Comparison of ENCODE assay signal across 1 cellular context in genomic region chr7:66301249-66301648, GRCh38.
TF ChIP-seq lines count a peak whose summit lies in the region.

No MANE protein-coding gene starts in this region.

TF ChIP-seq in GM23338, 12 proteins besides CTCF, POLR2A, EP300 and RAD21 (continued from another document):
- TF ChIP-seq, protein P1, sequence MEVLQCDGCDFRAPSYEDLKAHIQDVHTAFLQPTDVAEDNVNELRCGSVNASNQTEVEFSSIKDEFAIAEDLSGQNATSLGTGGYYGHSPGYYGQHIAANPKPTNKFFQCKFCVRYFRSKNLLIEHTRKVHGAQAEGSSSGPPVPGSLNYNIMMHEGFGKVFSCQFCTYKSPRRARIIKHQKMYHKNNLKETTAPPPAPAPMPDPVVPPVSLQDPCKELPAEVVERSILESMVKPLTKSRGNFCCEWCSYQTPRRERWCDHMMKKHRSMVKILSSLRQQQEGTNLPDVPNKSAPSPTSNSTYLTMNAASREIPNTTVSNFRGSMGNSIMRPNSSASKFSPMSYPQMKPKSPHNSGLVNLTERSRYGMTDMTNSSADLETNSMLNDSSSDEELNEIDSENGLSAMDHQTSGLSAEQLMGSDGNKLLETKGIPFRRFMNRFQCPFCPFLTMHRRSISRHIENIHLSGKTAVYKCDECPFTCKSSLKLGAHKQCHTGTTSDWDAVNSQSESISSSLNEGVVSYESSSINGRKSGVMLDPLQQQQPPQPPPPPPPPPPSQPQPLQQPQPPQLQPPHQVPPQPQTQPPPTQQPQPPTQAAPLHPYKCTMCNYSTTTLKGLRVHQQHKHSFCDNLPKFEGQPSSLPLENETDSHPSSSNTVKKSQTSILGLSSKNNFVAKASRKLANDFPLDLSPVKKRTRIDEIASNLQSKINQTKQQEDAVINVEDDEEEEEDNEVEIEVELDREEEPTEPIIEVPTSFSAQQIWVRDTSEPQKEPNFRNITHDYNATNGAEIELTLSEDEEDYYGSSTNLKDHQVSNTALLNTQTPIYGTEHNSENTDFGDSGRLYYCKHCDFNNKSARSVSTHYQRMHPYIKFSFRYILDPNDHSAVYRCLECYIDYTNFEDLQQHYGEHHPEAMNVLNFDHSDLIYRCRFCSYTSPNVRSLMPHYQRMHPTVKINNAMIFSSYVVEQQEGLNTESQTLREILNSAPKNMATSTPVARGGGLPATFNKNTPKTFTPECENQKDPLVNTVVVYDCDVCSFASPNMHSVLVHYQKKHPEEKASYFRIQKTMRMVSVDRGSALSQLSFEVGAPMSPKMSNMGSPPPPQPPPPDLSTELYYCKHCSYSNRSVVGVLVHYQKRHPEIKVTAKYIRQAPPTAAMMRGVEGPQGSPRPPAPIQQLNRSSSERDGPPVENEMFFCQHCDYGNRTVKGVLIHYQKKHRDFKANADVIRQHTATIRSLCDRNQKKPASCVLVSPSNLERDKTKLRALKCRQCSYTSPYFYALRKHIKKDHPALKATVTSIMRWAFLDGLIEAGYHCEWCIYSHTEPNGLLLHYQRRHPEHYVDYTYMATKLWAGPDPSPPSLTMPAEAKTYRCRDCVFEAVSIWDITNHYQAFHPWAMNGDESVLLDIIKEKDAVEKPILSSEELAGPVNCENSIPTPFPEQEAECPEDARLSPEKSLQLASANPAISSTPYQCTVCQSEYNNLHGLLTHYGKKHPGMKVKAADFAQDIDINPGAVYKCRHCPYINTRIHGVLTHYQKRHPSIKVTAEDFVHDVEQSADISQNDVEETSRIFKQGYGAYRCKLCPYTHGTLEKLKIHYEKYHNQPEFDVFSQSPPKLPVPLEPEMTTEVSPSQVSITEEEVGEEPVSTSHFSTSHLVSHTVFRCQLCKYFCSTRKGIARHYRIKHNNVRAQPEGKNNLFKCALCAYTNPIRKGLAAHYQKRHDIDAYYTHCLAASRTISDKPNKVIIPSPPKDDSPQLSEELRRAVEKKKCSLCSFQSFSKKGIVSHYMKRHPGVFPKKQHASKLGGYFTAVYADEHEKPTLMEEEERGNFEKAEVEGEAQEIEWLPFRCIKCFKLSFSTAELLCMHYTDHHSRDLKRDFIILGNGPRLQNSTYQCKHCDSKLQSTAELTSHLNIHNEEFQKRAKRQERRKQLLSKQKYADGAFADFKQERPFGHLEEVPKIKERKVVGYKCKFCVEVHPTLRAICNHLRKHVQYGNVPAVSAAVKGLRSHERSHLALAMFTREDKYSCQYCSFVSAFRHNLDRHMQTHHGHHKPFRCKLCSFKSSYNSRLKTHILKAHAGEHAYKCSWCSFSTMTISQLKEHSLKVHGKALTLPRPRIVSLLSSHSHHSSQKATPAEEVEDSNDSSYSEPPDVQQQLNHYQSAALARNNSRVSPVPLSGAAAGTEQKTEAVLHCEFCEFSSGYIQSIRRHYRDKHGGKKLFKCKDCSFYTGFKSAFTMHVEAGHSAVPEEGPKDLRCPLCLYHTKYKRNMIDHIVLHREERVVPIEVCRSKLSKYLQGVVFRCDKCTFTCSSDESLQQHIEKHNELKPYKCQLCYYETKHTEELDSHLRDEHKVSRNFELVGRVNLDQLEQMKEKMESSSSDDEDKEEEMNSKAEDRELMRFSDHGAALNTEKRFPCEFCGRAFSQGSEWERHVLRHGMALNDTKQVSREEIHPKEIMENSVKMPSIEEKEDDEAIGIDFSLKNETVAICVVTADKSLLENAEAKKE (CRISPR knock-in tag; IDR thresholded peaks at IDR 0.05): no peak
- TF ChIP-seq EZH2phosphoT487 (IDR thresholded peaks at IDR 0.05; ENCODE audit: unreplicated experiment): no peak
- TF ChIP-seq, protein P2, sequence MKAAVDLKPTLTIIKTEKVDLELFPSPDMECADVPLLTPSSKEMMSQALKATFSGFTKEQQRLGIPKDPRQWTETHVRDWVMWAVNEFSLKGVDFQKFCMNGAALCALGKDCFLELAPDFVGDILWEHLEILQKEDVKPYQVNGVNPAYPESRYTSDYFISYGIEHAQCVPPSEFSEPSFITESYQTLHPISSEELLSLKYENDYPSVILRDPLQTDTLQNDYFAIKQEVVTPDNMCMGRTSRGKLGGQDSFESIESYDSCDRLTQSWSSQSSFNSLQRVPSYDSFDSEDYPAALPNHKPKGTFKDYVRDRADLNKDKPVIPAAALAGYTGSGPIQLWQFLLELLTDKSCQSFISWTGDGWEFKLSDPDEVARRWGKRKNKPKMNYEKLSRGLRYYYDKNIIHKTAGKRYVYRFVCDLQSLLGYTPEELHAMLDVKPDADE (IDR thresholded peaks at IDR 0.05): no peak
- no peak for TF ChIP-seq JUNB (IDR thresholded peaks at IDR 0.05; ENCODE audit: unreplicated experiment)
- no peak for TF ChIP-seq REST (IDR thresholded peaks at IDR 0.05; ENCODE audit: unreplicated experiment)
- no peak for TF ChIP-seq CREB1 (CRISPR knock-in tag; IDR thresholded peaks at IDR 0.05; ENCODE audit: low read depth)
